Comparison of ENCODE assay signal across 9 cellular contexts in the genomic region with DNA sequence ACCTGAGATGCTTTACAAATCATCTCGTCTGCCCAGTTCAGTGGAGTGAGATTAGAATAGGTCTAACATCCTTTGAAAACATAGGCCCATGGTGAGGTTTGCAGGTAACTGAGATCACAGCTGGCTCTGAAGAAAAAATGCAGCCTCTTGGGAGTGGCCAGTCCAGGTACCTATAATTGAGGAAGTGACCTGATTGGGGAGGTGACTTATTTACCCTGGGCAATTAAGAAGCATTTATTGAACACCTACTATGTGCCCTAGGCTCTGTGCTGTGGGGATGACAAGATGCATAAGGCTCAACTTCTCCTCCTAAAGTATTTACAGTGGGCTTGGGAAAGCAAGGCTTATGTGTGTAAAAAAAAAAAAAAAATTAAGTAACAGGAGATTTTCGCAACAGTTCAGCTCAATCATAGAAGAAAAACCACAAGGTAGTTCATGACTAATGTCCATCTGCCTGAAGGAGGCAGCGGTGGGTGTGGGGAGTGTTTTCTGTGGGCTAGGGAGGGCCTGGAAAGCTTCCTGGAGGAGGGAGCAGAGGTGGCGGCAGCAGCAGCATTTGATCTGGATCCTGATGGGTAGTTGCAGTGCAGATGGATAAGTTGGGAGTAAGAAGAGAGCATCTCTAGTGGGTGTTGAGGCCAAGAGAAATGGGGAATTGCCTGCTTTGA. TPM values are rescaled to one million over a fixed set of nuclear protein-coding genes. Genes with fewer than 3 reads are reported as not detected.
DNase-seq lines count a peak whose midpoint lies in the region; ATAC-seq and TF ChIP-seq lines count a peak whose summit lies in the region.
"Had no signal": no experiment of that assay in that cellular context is flagged by ENCODE, and none has a peak within 500 bp of the region (broad histone marks: within the 10 kb centered on the region; RNA-seq: fewer than 3 reads in every experiment).

No MANE protein-coding gene starts in this region.

- WGBS in esophagus muscularis mucosa, result 67% methylated on average over 4 of the region's 4 CpGs
- 13% methylated on average over 4 of the region's 4 CpGs for WGBS in smooth muscle cell (ENCODE audit: low lambda C conversion rate)

- peak overlapping the region; percentile 14; the same call in 1 of the 2 replicates for H3K4me3 ChIP-seq in PC-3 (ENCODE audit: low read length)
- H3K4me3 ChIP-seq in esophagus muscularis mucosa, result no peak overlapping the region
- H3K4me3 ChIP-seq in smooth muscle cell, result no peak overlapping the region

- H3K9me3 ChIP-seq in PC-3 (ENCODE audit: low read length) (no peaks in the 10 kb centered on the region), esophagus muscularis mucosa (no peaks in the 10 kb centered on the region), smooth muscle cell (replicated peaks; ENCODE audit: low read depth) (no peaks in the 10 kb centered on the region)

- H3K9me2 ChIP-seq in PC-3 (replicated peaks; ENCODE audit: low read length), result no peaks in the 10 kb centered on the region

- H3K79me2 ChIP-seq in PC-3 (ENCODE audit: low read length), result peaks cover 87% of the 10 kb centered on the region
- peaks cover 66% of the 10 kb centered on the region for H3K79me2 ChIP-seq in smooth muscle cell (ENCODE audit: low read depth)

- ATAC-seq in PC-3 (peak; percentile 10), GM19397 (IDR thresholded peaks at IDR 0.05; ENCODE audit: unreplicated experiment) (no peak), HG02571 (IDR thresholded peaks at IDR 0.05; ENCODE audit: unreplicated experiment) (no peak)

- H3K36me3 ChIP-seq in PC-3 (ENCODE audit: low read depth, low read length) (peaks cover 9% of the 10 kb centered on the region; the same call in 1 of the 2 replicates), esophagus muscularis mucosa (no peaks in the 10 kb centered on the region), smooth muscle cell (ENCODE audit: low read depth) (no peaks in the 10 kb centered on the region)

- H4K20me1 ChIP-seq in PC-3 (ENCODE audit: low read length) (no peaks in the 10 kb centered on the region; the same call in 1 of the 2 replicates), smooth muscle cell (ENCODE audit: low read depth) (peaks cover 29% of the 10 kb centered on the region)

- CTCF ChIA-PET in PC-3 (lab: Charles Lee), result interaction anchor here (0.6 to 0.9 kb wide), 4 partner anchors 57 to 107 kb away, joined by 3 to 5 read pairs (median 4); no protein-coding TSS in a partner anchor

- H3K9ac ChIP-seq in PC-3 (ENCODE audit: low read length) (peak overlapping the region; percentile 46), smooth muscle cell (ENCODE audit: low read depth) (peak overlapping the region; percentile 38)

- H3K27ac ChIP-seq in PC-3 (ENCODE audit: low read length) (peak overlapping the region; percentile 84), esophagus muscularis mucosa (replicated peaks in 1 of 4) (peak overlapping the region; percentile 11 to 92 (median 63)), smooth muscle cell (ENCODE audit: low read depth) (peak overlapping the region; percentile 94)

- no peak overlapping the region for H2AFZ ChIP-seq in PC-3 (ENCODE audit: low read length)
- H2AFZ ChIP-seq in smooth muscle cell (ENCODE audit: low read depth), result no peak overlapping the region

- POLR2A ChIA-PET in PC-3 (lab: Charles Lee; ENCODE audit: unreplicated experiment), result interaction anchor here (0.6 to 0.7 kb wide), 4 partner anchors 16 to 222 kb away, joined by 3 to 12 read pairs (median 4); a partner anchor contains a TSS

- H3K4me1 ChIP-seq in PC-3 (ENCODE audit: insufficient read depth, low read length), result peaks cover 57% of the 10 kb centered on the region
- peaks cover 41 to 94% (median 86%) of the 10 kb centered on the region in 4 donors for H3K4me1 ChIP-seq in esophagus muscularis mucosa
- peaks cover 28% of the 10 kb centered on the region for H3K4me1 ChIP-seq in smooth muscle cell (ENCODE audit: low read depth)

- peak; percentile 28 for DNase-seq in SKM-1 treated with dmso at 0.1 percent for 144 hours (lab: John Stamatoyannopoulos, UW; ENCODE audit: unreplicated experiment)
- no peak for DNase-seq in SKM-1 (lab: John Stamatoyannopoulos, UW; ENCODE audit: unreplicated experiment)
- peak; percentile 65 for DNase-seq in PC-3
- no peak for DNase-seq in esophagus muscularis mucosa (ENCODE audit: extremely low spot score)
- no peak for DNase-seq in smooth muscle cell (lab: John Stamatoyannopoulos, UW; ENCODE audit: unreplicated experiment)
- DNase-seq in NCI-H187 treated with DMSO at 0.1 percent for 48 hours (lab: John Stamatoyannopoulos, UW), result no peak
- DNase-seq: NCI-H748 treated with DMSO at 0.1 percent for 48 hours had no signal

- intact Hi-C loops in PC-3 (cut with micrococcal nuclease) (no loop called here), esophagus muscularis mucosa (cut with DNase I) (no loop called here)

- TF ChIP-seq POLR2A in esophagus muscularis mucosa (IDR thresholded peaks at IDR 0.05; ENCODE audit: low read depth), result no peak

- no peak for TF ChIP-seq CTCF in PC-3 (conservative IDR thresholded peaks at IDR 0.05; ENCODE audit: low read depth, low read length)
- no peak for TF ChIP-seq CTCF in esophagus muscularis mucosa (IDR thresholded peaks at IDR 0.05)
- TF ChIP-seq CTCF in smooth muscle cell (IDR thresholded peaks at IDR 0.05; ENCODE audit: borderline replicate concordance, insufficient read depth, poor library complexity, severe bottlenecking), result no peak

- H3F3A ChIP-seq in PC-3 (ENCODE audit: low read length, unreplicated experiment), result peaks cover 5% of the 10 kb centered on the region
- peaks cover 40% of the 10 kb centered on the region for H3F3A ChIP-seq in smooth muscle cell (ENCODE audit: low read depth)

- H3K4me2 ChIP-seq in PC-3 (ENCODE audit: low read length) (peak overlapping the region; percentile 72), smooth muscle cell (peak overlapping the region; percentile 38)

- BruUV-seq in PC-3 (replicated peaks; lab: Mats Ljungman, UMichigan), result no TSS peak

- no peak for TF ChIP-seq EP300 in esophagus muscularis mucosa (IDR thresholded peaks at IDR 0.05)

- H3K27me3 ChIP-seq in PC-3 (ENCODE audit: low read length) (no peaks in the 10 kb centered on the region), esophagus muscularis mucosa (no peaks in the 10 kb centered on the region), smooth muscle cell (ENCODE audit: low read depth) (no peaks in the 10 kb centered on the region)

RNA-seq across cellular contexts. Expression of a gene that starts 16.1 kb away (rescaled TPM):
- total RNA-seq in PC-3 (2014; rRNA removed) (50.1 and 62.9 TPM in 2 replicates), esophagus muscularis mucosa (100 to 1,000 TPM; 195 to 499 (median 259) TPM), smooth muscle cell (278 and 287 TPM in 2 replicates)
- 158 and 161 TPM in 2 replicates for polyA plus RNA-seq in smooth muscle cell

Comparison
In these comparisons a context has a peak if more than half of its experiments do, and no peak if none do; other contexts are left out.
1. DNase-seq: peak in SKM-1 treated with dmso at 0.1 percent for 144 hours (single experiment) and PC-3 (single experiment); none in SKM-1 (single experiment), esophagus muscularis mucosa (single experiment), smooth muscle cell (single experiment) and NCI-H187 treated with DMSO at 0.1 percent for 48 hours (single experiment).
2. Peak in every context shown above with its lines, with median percentiles within 50 percentile points of each other: H3K27ac ChIP-seq.